ENCODE assay signal across 8 cellular contexts in genomic region chr4:99893991-99894981, GRCh38. TPM values are rescaled to one million over a fixed set of nuclear protein-coding genes. Genes with fewer than 3 reads are reported as not detected.
DNase-seq lines count a peak whose midpoint lies in the region; ATAC-seq and TF ChIP-seq lines count a peak whose summit lies in the region.

Gene LAMTOR3, minus strand, starts transcription at chr4:99894427. Its CDS starts 464 bp downstream, at chr4:99893963.

- peak within 1 kb of the TSS; percentile 99 to 100 (median 99) for H3K27ac Mint-ChIP-seq in naive B cell
- peak within 1 kb of the TSS; percentile 96 for H3K27ac Mint-ChIP-seq in stimulated activated effector memory CD8-positive, alpha-beta T cell treated with anti-CD3 and anti-CD28 coated beads, Interleukin-12 subunit alpha, Interleukin-12 subunit beta, amount 100 ng/mL, for 72 hours

- H3K9me2 ChIP-seq in DOHH2 (replicated peaks; ENCODE audit: control insufficient read depth, low read length), result no peaks in the 10 kb centered on the region

- H4K20me1 ChIP-seq in DOHH2 (ENCODE audit: control insufficient read depth, insufficient read depth, low read depth, low read length) (no peaks in the 10 kb centered on the region), fibroblast of lung (ENCODE audit: control insufficient read depth, extremely low read depth, insufficient read depth, low read length) (no peaks in the 10 kb centered on the region)

- H3K4me1 ChIP-seq in DOHH2 (ENCODE audit: control insufficient read depth, low read length) (peaks cover 15% of the 10 kb centered on the region), fibroblast of lung (ENCODE audit: control insufficient read depth, extremely low read depth, insufficient read depth, low read length) (no peaks in the 10 kb centered on the region)

- H3K4me2 ChIP-seq in DOHH2 (ENCODE audit: low read length) (peak within 1 kb of the TSS; percentile 89), fibroblast of lung (ENCODE audit: extremely low read depth, insufficient read depth, low read length) (peak within 1 kb of the TSS; percentile 92)

- peak within 1 kb of the TSS; percentile 94 for H3K4me3 ChIP-seq in DOHH2 (ENCODE audit: low read length)
- peak within 1 kb of the TSS; percentile 80 for H3K4me3 ChIP-seq in LNCaP clone FGC (ENCODE audit: low read depth, low read length)
- H3K4me3 ChIP-seq in fibroblast of lung (replicated peaks in 1 of 4; ENCODE audit: control extremely low read depth in 1 of 4, insufficient read depth in 1 of 4, low read depth in 3 of 4, low read length in 4 of 4), result peak within 1 kb of the TSS; percentile 78 to 94 (median 88)

- H3K36me3 ChIP-seq in DOHH2 (ENCODE audit: control insufficient read depth, low read length) (0 out of 2 replicates have a peak, but pooled peaks cover 3% of the 10 kb centered on the region), fibroblast of lung (ENCODE audit: control insufficient read depth, insufficient read depth, low read length) (peaks cover 2% of the 10 kb centered on the region)

- H3K79me2 ChIP-seq in DOHH2 (ENCODE audit: control insufficient read depth, low read length), result peaks cover 26% of the 10 kb centered on the region
- peaks cover 41% of the 10 kb centered on the region for H3K79me2 ChIP-seq in fibroblast of lung (ENCODE audit: control insufficient read depth, insufficient read depth, low read length)

- no peak for TF ChIP-seq CTCF in DOHH2 (IDR thresholded peaks at IDR 0.05; ENCODE audit: low read depth, low read length, poor library complexity, severe bottlenecking)
- TF ChIP-seq CTCF in LNCaP clone FGC (IDR thresholded peaks at IDR 0.05; ENCODE audit: control insufficient read depth, extremely low read depth, insufficient read depth), result no peak
- TF ChIP-seq CTCF in fibroblast of lung (conservative IDR thresholded peaks at IDR 0.05 in 1 of 2, IDR thresholded peaks at IDR 0.05 in 1 of 2; ENCODE audit: low read depth in 1 of 2, low read length in 2 of 2), result no peak

- no peaks in the 10 kb centered on the region for H3K36me3 Mint-ChIP-seq in naive B cell
- H3K36me3 Mint-ChIP-seq in stimulated activated effector memory CD8-positive, alpha-beta T cell treated with anti-CD3 and anti-CD28 coated beads, Interleukin-12 subunit alpha, Interleukin-12 subunit beta, amount 100 ng/mL, for 72 hours, result peaks cover 34% of the 10 kb centered on the region

- peak within 1 kb of the TSS; percentile 77 for H3K9ac ChIP-seq in fibroblast of lung (ENCODE audit: insufficient read depth, low read length)

- DNase-seq in GOT3 (lab: John Stamatoyannopoulos, UW) (peak; percentile 13), LNCaP clone FGC (ENCODE audit: low read depth) (peak; percentile 85), RPMI8226 (peak; percentile 91), fibroblast of lung (ENCODE audit: low read depth in 2 of 2) (peak; percentile 88 to 91), naive B cell (peak; percentile 89)
- DNase-seq in activated T-helper 1 cell treated with anti-CD3 and anti-CD28 coated beads, Interleukin-2, amount 50 U/mL, for 16 hours (ENCODE audit: low read depth in 1 of 2, low spot score in 1 of 2), result peak; percentile 79 to 82
- DNase-seq in stimulated activated effector memory CD8-positive, alpha-beta T cell treated with anti-CD3 and anti-CD28 coated beads, Interleukin-12 subunit alpha, Interleukin-12 subunit beta, amount 100 ng/mL, for 72 hours (ENCODE audit: low spot score in 2 of 2), result peak; percentile 73 to 91

- H3K27ac ChIP-seq in DOHH2 (ENCODE audit: low read depth, low read length) (peak within 1 kb of the TSS; percentile 25; the same call in 1 of the 2 replicates), fibroblast of lung (ENCODE audit: insufficient read depth, low read length) (peak within 1 kb of the TSS; percentile 84)

- no peaks in the 10 kb centered on the region for H3K9me3 Mint-ChIP-seq in naive B cell
- H3K9me3 Mint-ChIP-seq in stimulated activated effector memory CD8-positive, alpha-beta T cell treated with anti-CD3 and anti-CD28 coated beads, Interleukin-12 subunit alpha, Interleukin-12 subunit beta, amount 100 ng/mL, for 72 hours, result no peaks in the 10 kb centered on the region

- peak within 1 kb of the TSS; percentile 90 for H2AFZ ChIP-seq in fibroblast of lung (ENCODE audit: low read length)

- no peaks in the 10 kb centered on the region for H3K27me3 Mint-ChIP-seq in naive B cell

- H3K4me1 Mint-ChIP-seq in naive B cell, result peaks cover 21 to 25% (median 21%) of the 10 kb centered on the region in 3 donors
- H3K4me1 Mint-ChIP-seq in stimulated activated effector memory CD8-positive, alpha-beta T cell treated with anti-CD3 and anti-CD28 coated beads, Interleukin-12 subunit alpha, Interleukin-12 subunit beta, amount 100 ng/mL, for 72 hours, result peaks cover 34% of the 10 kb centered on the region

- peak; percentile 99 for ATAC-seq in naive B cell (ENCODE audit: low read depth in 2 of 2)
- peak; percentile 100 for ATAC-seq in stimulated activated effector memory CD8-positive, alpha-beta T cell treated with anti-CD3 and anti-CD28 coated beads, Interleukin-12 subunit alpha, Interleukin-12 subunit beta, amount 100 ng/mL, for 72 hours

- peaks cover 18% of the 10 kb centered on the region for H3F3A ChIP-seq in DOHH2 (ENCODE audit: control insufficient read depth, insufficient read depth)

- H3K4me3 Mint-ChIP-seq in naive B cell, result peak within 1 kb of the TSS; percentile 96 to 99 (median 98)
- H3K4me3 Mint-ChIP-seq in stimulated activated effector memory CD8-positive, alpha-beta T cell treated with anti-CD3 and anti-CD28 coated beads, Interleukin-12 subunit alpha, Interleukin-12 subunit beta, amount 100 ng/mL, for 72 hours, result peak within 1 kb of the TSS; percentile 93

- no peaks in the 10 kb centered on the region for H3K27me3 ChIP-seq in DOHH2 (ENCODE audit: control insufficient read depth, low read length)
- H3K27me3 ChIP-seq in fibroblast of lung (ENCODE audit: control insufficient read depth, insufficient read depth, low read length), result no peaks in the 10 kb centered on the region

- H3K9me3 ChIP-seq in DOHH2 (ENCODE audit: control insufficient read depth, insufficient read depth, low read length) (no peaks in the 10 kb centered on the region), fibroblast of lung (ENCODE audit: control insufficient read depth, insufficient read depth, low read depth, low read length) (no peaks in the 10 kb centered on the region)

RNA-seq across cellular contexts. Expression of gene LAMTOR3, which starts in this region (rescaled TPM):
- total RNA-seq in fibroblast of lung, result 23.4 and 24.1 TPM in 2 replicates
- polyA plus RNA-seq in fibroblast of lung, result 68.1 and 95.5 TPM in 2 replicates
- 29.6 and 39.2 TPM in 2 replicates for polyA plus RNA-seq in fibroblast of lung (2012)
- 1.6 and 3.6 TPM in 2 replicates for polyA minus RNA-seq in fibroblast of lung (ENCODE audit: low replicate concordance)
- 10 to 100 TPM; 19.6 to 43.7 (median 26.6) TPM for polyA plus RNA-seq in naive B cell (ENCODE audit: low read depth in 6 of 6)

Comparison
In these comparisons a context has a peak if more than half of its experiments do, and no peak if none do; other contexts are left out.
1. Peak in every context shown above with its lines: DNase-seq, ATAC-seq, H3K4me3 ChIP-seq and H3K27ac ChIP-seq.
2. DNase-seq: peak in every context shown above with its lines; median percentile 91 in RPMI8226; 90 in fibroblast of lung; 89 in naive B cell; 85 in LNCaP clone FGC; 82 in stimulated activated effector memory CD8-positive, alpha-beta T cell treated with anti-CD3 and anti-CD28 coated beads, Interleukin-12 subunit alpha, Interleukin-12 subunit beta, amount 100 ng/mL, for 72 hours; 80 in activated T-helper 1 cell treated with anti-CD3 and anti-CD28 coated beads, Interleukin-2, amount 50 U/mL, for 16 hours; 13 in GOT3.